In genomic region chr20:13934992-13935894, GRCh38 we compare ENCODE assay signal across 24 cellular contexts. TPM values are rescaled to one million over a fixed set of nuclear protein-coding genes. Genes with fewer than 3 reads are reported as not detected.
"Had no signal": no experiment of that assay in that cellular context is flagged by ENCODE, and none has a peak within 500 bp of the region (broad histone marks: within the 10 kb centered on the region; RNA-seq: fewer than 3 reads in every experiment).

No MANE protein-coding gene starts in this region.

- H2AFZ ChIP-seq: hepatocyte had no signal

- H3K9me3 ChIP-seq: mucosa of descending colon had no signal

- H3K27ac ChIP-seq: hepatocyte had no signal

- H3K79me2 ChIP-seq: hepatocyte had no signal

- ATAC-seq: activated CD4-positive, CD25-positive, alpha-beta regulatory T cell treated with anti-CD3 and anti-CD28 coated beads, Interleukin-2, amount 50 U/mL, for 24 hours; effector memory CD8-positive, alpha-beta T cell; esophagus mucosa; mucosa of descending colon; stimulated activated naive B cell treated with anti-CD40 and anti-IgM and Interleukin-4, amounts not matched to agents 10 μg/mL and 1 μg/mL and 100 μg/mL, for 72 hours had no signal

- H3K4me2 ChIP-seq: hepatocyte had no signal

- H3K4me3 ChIP-seq: hepatocyte, mucosa of descending colon had no signal

- H3K27me3 ChIP-seq: hepatocyte had no signal

- DNase-seq: activated CD4-positive, alpha-beta memory T cell treated with anti-CD3 and anti-CD28 coated beads, Interleukin-2, amount 10 ng/mL, durations not matched to agents 7 days and 5 days; activated CD4-positive, alpha-beta T cell treated with anti-CD3 and anti-CD28 coated beads, Interleukin-2, amount 10 ng/mL, durations not matched to agents 24 days and 14 days; activated gamma-delta T cell treated with Interleukin-2 at 50 U/mL for 16 hours; activated T-cell treated with anti-CD3 and anti-CD28 coated beads for 4 hours; anterior cingulate cortex; effector memory CD8-positive, alpha-beta T cell; glutamatergic neuron; immature natural killer cell; mucosa of descending colon; occipital lobe; posterior cingulate gyrus; stimulated activated CD4-positive, alpha-beta T cell treated with anti-CD3 and anti-CD28 coated beads, Interleukin-2, amount 100 ng/mL, for 48 hours; stimulated activated CD8-positive, alpha-beta memory T cell treated with anti-CD3 and anti-CD28 coated beads, Interleukin-4, amount 100 ng/mL, for 48 hours; stimulated activated naive B cell treated with anti-CD40 and anti-IgM and Interleukin-4, amounts not matched to agents 10 μg/mL and 1 μg/mL and 100 μg/mL, for 72 hours; T1000 had no signal

RNA-seq across cellular contexts. Expression of gene SEL1L2, which starts 55.2 kb away (rescaled TPM):
- total RNA-seq: activated CD4-positive, alpha-beta memory T cell treated with anti-CD3 and anti-CD28 coated beads, Interleukin-2, amount 10 ng/mL, durations not matched to agents 7 days and 5 days; activated CD4-positive, alpha-beta T cell treated with anti-CD3 and anti-CD28 coated beads, Interleukin-2, amount 10 ng/mL, durations not matched to agents 24 days and 14 days; activated T-helper 1 cell treated with anti-CD3 and anti-CD28 coated beads, Interleukin-12 subunit alpha, Interleukin-12 subunit beta, Interleukin-2, Interleukin-4 antibody, amounts not matched to agents 30 ng/mL and 10 ng/mL and 1 ng/mL, durations not matched to agents 14 hours and 24 hours and 36 hours; dermis microvascular lymphatic vessel endothelial cell; endothelial cell of umbilical vein; esophagus mucosa; hepatocyte; kidney epithelial cell; liver; mucosa of descending colon; neural crest cell had no signal
